ENCODE assay signal across 9 cellular contexts in the genomic region with DNA sequence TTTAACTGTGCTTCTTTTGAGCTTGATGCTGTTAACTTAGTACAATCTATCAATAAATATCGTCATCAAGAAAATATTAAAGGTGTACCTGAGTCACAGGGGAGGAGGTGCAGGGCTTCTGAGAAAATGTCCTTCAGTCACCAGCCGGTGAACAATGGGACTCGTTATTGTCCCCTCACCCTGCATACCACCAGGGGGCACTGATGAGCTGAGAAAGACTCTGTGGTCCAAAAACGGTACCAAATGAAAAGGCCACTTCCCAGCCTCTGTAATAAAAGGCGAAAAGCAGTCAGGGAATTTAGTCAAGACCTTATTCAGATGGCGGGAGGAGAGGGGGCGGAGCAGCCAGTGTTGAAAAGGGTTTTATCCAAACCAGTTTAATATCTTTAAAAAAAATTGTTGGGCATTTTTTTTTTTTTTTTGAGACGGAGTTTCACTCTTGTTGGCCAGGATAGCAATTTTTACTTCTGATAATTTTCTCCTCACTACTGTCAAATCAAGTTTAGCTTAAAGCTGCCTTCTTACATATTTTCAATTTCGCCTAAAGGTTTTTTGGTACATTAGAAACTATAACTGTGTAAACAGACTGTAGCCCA.
DNase-seq lines count a peak whose midpoint lies in the region; ATAC-seq and TF ChIP-seq lines count a peak whose summit lies in the region.
"Had no signal": no experiment of that assay in that cellular context is flagged by ENCODE, and none has a peak within 500 bp of the region (broad histone marks: within the 10 kb centered on the region; RNA-seq: fewer than 3 reads in every experiment).

No MANE protein-coding gene starts in this region.

- H3K9me3 Mint-ChIP-seq in CD14-positive monocyte = peaks cover 6 to 13% (median 9%) of the 10 kb centered on the region in 7 donors

- TF ChIP-seq RAD21 in IMR-90 (IDR thresholded peaks at IDR 0.05; ENCODE audit: low read length) = no peak; the same call in 1 of the 2 replicates

- no TSS peak for BruUV-seq in IMR-90 (replicated peaks; lab: Mats Ljungman, UMichigan)

- intact Hi-C loops in CD14-positive monocyte (cut with micrococcal nuclease) = no loop called here
- intact Hi-C loops in IMR-90 (cut with micrococcal nuclease) = loop anchor here (1.0 kb wide), 1 partner anchor 551 kb away; no protein-coding TSS in a partner anchor
- intact Hi-C loops in dorsolateral prefrontal cortex (cut with DNase I) = no loop called here
- intact Hi-C loops in mucosa of descending colon (cut with DNase I, micrococcal nuclease) = loop anchor here in 1 of 2 donors (10.0 kb wide), 1 partner anchor 547 kb away; no protein-coding TSS in a partner anchor
- intact Hi-C loops in thyroid gland (cut with DNase I) = no loop called here

- H3K18ac ChIP-seq in IMR-90 (ENCODE audit: low read depth, low read length) = no peak overlapping the region

- H3K14ac ChIP-seq in IMR-90 (replicated peaks; ENCODE audit: low read depth, low read length) = no peak overlapping the region

- dilution Hi-C loops in IMR-90 (cut with HindIII; ENCODE audit: low sequenced_read_pairs, unreplicated experiment) = no loop called here

- H2AK9ac ChIP-seq in IMR-90 (replicated peaks; ENCODE audit: low read depth, low read length, poor library complexity) = no peak overlapping the region

- in situ Hi-C loops in GM13977 (cut with MboI; ENCODE audit: low pct_unique_long_range_greater_than_20kb, low sequenced_read_pairs, unreplicated experiment) (no loop called here), IMR-90 (cut with MboI; ENCODE audit: low sequenced_read_pairs) (no loop called here)

- H3K23ac ChIP-seq in IMR-90 (ENCODE audit: low read depth, low read length) = no peak overlapping the region

- POLR2A ChIA-PET in IMR-90 (lab: Charles Lee; ENCODE audit: unreplicated experiment) = no interaction called here

- H3K4me3 ChIP-seq in IMR-90 (ENCODE audit: insufficient read depth, low read depth, low read length) = no peak overlapping the region
- H3K4me3 ChIP-seq in SJSA1 = no peak overlapping the region
- H3K4me3 ChIP-seq in dorsolateral prefrontal cortex = no peak overlapping the region
- no peak overlapping the region for H3K4me3 ChIP-seq in mucosa of descending colon
- no peak overlapping the region for H3K4me3 ChIP-seq in thyroid gland (replicated peaks in 1 of 3)

- no peak overlapping the region for H4K5ac ChIP-seq in IMR-90 (ENCODE audit: low read depth, low read length)

- H3K27me3 ChIP-seq in IMR-90 (ENCODE audit: control insufficient read depth, insufficient read depth, low read length) = no peaks in the 10 kb centered on the region
- H3K27me3 ChIP-seq in SJSA1 (replicated peaks) = peaks cover 3% of the 10 kb centered on the region
- peaks cover 0 to 9% (median 0%) of the 10 kb centered on the region in 45 donors for H3K27me3 ChIP-seq in dorsolateral prefrontal cortex
- no peaks in the 10 kb centered on the region for H3K27me3 ChIP-seq in thyroid gland

- H3K9me3 ChIP-seq in IMR-90 (ENCODE audit: control insufficient read depth, insufficient read depth, low read length) (peaks cover 26% of the 10 kb centered on the region; the same call in 1 of the 2 replicates), SJSA1 (replicated peaks) (no peaks in the 10 kb centered on the region), mucosa of descending colon (peaks cover 6% of the 10 kb centered on the region), thyroid gland (no peaks in the 10 kb centered on the region)

- H3K36me3 ChIP-seq in IMR-90 (ENCODE audit: control insufficient read depth, insufficient read depth, low read length) = no peaks in the 10 kb centered on the region
- no peaks in the 10 kb centered on the region for H3K36me3 ChIP-seq in SJSA1
- H3K36me3 ChIP-seq in mucosa of descending colon (ENCODE audit: low read depth) = no peaks in the 10 kb centered on the region
- no peaks in the 10 kb centered on the region for H3K36me3 ChIP-seq in thyroid gland

- H3K56ac ChIP-seq in IMR-90 (ENCODE audit: extremely low read depth, insufficient read depth, low read length) = no peak overlapping the region

- H2BK20ac ChIP-seq in IMR-90 (ENCODE audit: low read depth, low read length) = no peak overlapping the region

- H4K8ac ChIP-seq in IMR-90 (ENCODE audit: low read depth in 2 of 2, low read length in 2 of 2) = no peak overlapping the region

- no peaks in the 10 kb centered on the region for H3K36me3 Mint-ChIP-seq in CD14-positive monocyte
- H3K36me3 Mint-ChIP-seq: T-cell had no signal

- no peak overlapping the region for H2AFZ ChIP-seq in IMR-90 (replicated peaks; ENCODE audit: low read length, poor library complexity)

- 83% methylated on average over 1 of the region's 9 CpGs; no CpG with 5 or more reads in 1 of the 2 experiments for WGBS in IMR-90 (ENCODE audit: extremely low coverage in 2 of 2, insufficient read length in 1 of 2), 2 experiments
- 35 to 37% methylated on average over 9 of the region's 9 CpGs for WGBS in thyroid gland, 2 donors

- no peak overlapping the region for H3K4ac ChIP-seq in IMR-90 (ENCODE audit: low read depth, low read length)

- no peaks in the 10 kb centered on the region for H3K79me1 ChIP-seq in IMR-90 (ENCODE audit: low read depth in 1 of 2, low read length in 2 of 2)

- H4K91ac ChIP-seq in IMR-90 (ENCODE audit: insufficient read depth, low read depth, low read length) = no peak overlapping the region

- no peak overlapping the region for H2AK5ac ChIP-seq in IMR-90 (ENCODE audit: low read depth, low read length)

- H3K4me3 Mint-ChIP-seq in CD14-positive monocyte = no peak overlapping the region
- H3K4me3 Mint-ChIP-seq: T-cell had no signal

- CTCF ChIA-PET in IMR-90 (lab: Yijun Ruan, JAX) = no interaction called here

- no peaks in the 10 kb centered on the region for H3K9me1 ChIP-seq in IMR-90 (ENCODE audit: insufficient read depth, low read length)

- H3K27me3 Mint-ChIP-seq in CD14-positive monocyte (ENCODE audit: low read depth in 3 of 3) = no peaks in the 10 kb centered on the region
- H3K27me3 Mint-ChIP-seq: T-cell had no signal

- H3K9ac ChIP-seq in IMR-90 (ENCODE audit: low read depth, low read length) = no peak overlapping the region

- H3K4me1 ChIP-seq in IMR-90 (ENCODE audit: control insufficient read depth, insufficient read depth, low read length) = no peaks in the 10 kb centered on the region
- no peaks in the 10 kb centered on the region for H3K4me1 ChIP-seq in SJSA1 (replicated peaks)
- H3K4me1 ChIP-seq in mucosa of descending colon (ENCODE audit: low read depth) = no peaks in the 10 kb centered on the region
- H3K4me1 ChIP-seq in thyroid gland = no peaks in the 10 kb centered on the region

- ATAC-seq in IMR-90 (ENCODE audit: low read depth) = no peak
- peak; percentile 47 for ATAC-seq in mucosa of descending colon
- no peak for ATAC-seq in HG03039 (IDR thresholded peaks at IDR 0.05; ENCODE audit: unreplicated experiment)
- ATAC-seq: T-cell had no signal

- no peaks in the 10 kb centered on the region for H4K20me1 ChIP-seq in IMR-90 (ENCODE audit: insufficient read depth, low read length)

- no peak overlapping the region for H2BK15ac ChIP-seq in IMR-90 (ENCODE audit: low read depth, low read length)

- H3K4me2 ChIP-seq in IMR-90 (ENCODE audit: low read depth, low read length) = no peak overlapping the region

- H2BK5ac ChIP-seq in IMR-90 (ENCODE audit: low read depth, low read length, poor library complexity, severe bottlenecking) = no peak overlapping the region

- peak; percentile 76 for TF ChIP-seq CTCF in CD14-positive monocyte (IDR thresholded peaks at IDR 0.05)
- peak; percentile 85 for TF ChIP-seq CTCF in GM13977 (IDR thresholded peaks at IDR 0.05; ENCODE audit: extremely low read depth, insufficient read depth, missing control alignments)
- peak; percentile 27 for TF ChIP-seq CTCF in IMR-90 (conservative IDR thresholded peaks at IDR 0.05; ENCODE audit: low read depth, low read length)
- peak; percentile 57 to 90 (median 81) for TF ChIP-seq CTCF in dorsolateral prefrontal cortex (IDR thresholded peaks at IDR 0.05 in 54 of 56, conservative IDR thresholded peaks at IDR 0.05 in 2 of 56; ENCODE audit: low read depth in 1 of 56, partially characterized antibody in 56 of 56)
- TF ChIP-seq CTCF in mucosa of descending colon (IDR thresholded peaks at IDR 0.05) = peak; percentile 54
- peak; percentile 16 to 74 (median 42) for TF ChIP-seq CTCF in thyroid gland (IDR thresholded peaks at IDR 0.05)

- H2BK120ac ChIP-seq in IMR-90 (ENCODE audit: low read depth, low read length) = no peak overlapping the region

- DNase-seq in CD14-positive monocyte (ENCODE audit: low spot score) (no peak), GM13977 (ENCODE audit: low spot score) (peak; percentile 85), IMR-90 (no peak), SJSA1 (ENCODE audit: low read depth in 1 of 2, low spot score in 2 of 2) (peak; percentile 39 to 76), dorsolateral prefrontal cortex (peak in 8 of 10 donors; percentile 39 to 76 (median 65)), mucosa of descending colon (peak in 2 of 3 donors; percentile 36 to 68), thyroid gland (peak; percentile 33 to 53)

- H3K4me1 Mint-ChIP-seq in CD14-positive monocyte = no peaks in the 10 kb centered on the region
- H3K4me1 Mint-ChIP-seq: T-cell had no signal

- no peak overlapping the region for H3K27ac Mint-ChIP-seq in CD14-positive monocyte
- H3K27ac Mint-ChIP-seq: T-cell had no signal

- TF ChIP-seq POLR2A in IMR-90 (IDR thresholded peaks at IDR 0.05; ENCODE audit: low read depth, low read length) (no peak), thyroid gland (IDR thresholded peaks at IDR 0.05) (no peak)

- H3K27ac ChIP-seq in IMR-90 (ENCODE audit: insufficient read depth, low read length) (no peak overlapping the region), SJSA1 (no peak overlapping the region), dorsolateral prefrontal cortex (no peak overlapping the region), thyroid gland (no peak overlapping the region)

TF ChIP-seq in IMR-90, 13 proteins besides CTCF, POLR2A, EP300 and RAD21 (continues in another document):
- no peak for TF ChIP-seq RCOR1 (IDR thresholded peaks at IDR 0.05; ENCODE audit: insufficient replicate concordance, low read length)
- TF ChIP-seq CHD1 (IDR thresholded peaks at IDR 0.05; ENCODE audit: low read depth, low read length) = no peak
- TF ChIP-seq CEBPB (IDR thresholded peaks at IDR 0.05; ENCODE audit: low read depth, low read length) = no peak
- TF ChIP-seq, protein P1, sequence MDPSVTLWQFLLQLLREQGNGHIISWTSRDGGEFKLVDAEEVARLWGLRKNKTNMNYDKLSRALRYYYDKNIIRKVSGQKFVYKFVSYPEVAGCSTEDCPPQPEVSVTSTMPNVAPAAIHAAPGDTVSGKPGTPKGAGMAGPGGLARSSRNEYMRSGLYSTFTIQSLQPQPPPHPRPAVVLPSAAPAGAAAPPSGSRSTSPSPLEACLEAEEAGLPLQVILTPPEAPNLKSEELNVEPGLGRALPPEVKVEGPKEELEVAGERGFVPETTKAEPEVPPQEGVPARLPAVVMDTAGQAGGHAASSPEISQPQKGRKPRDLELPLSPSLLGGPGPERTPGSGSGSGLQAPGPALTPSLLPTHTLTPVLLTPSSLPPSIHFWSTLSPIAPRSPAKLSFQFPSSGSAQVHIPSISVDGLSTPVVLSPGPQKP (IDR thresholded peaks at IDR 0.05; ENCODE audit: borderline replicate concordance, low read depth, low read length) = no peak
- TF ChIP-seq MAZ (IDR thresholded peaks at IDR 0.05; ENCODE audit: borderline replicate concordance, low read depth, low read length) = no peak
- TF ChIP-seq FOS (IDR thresholded peaks at IDR 0.05; ENCODE audit: low read depth, low read length) = no peak
- TF ChIP-seq SMC3 (IDR thresholded peaks at IDR 0.05; ENCODE audit: low read depth, low read length) = no peak

Comparison
In these comparisons a context has a peak if more than half of its experiments do, and no peak if none do; other contexts are left out.
1. DNase-seq: peak in GM13977 (single experiment), SJSA1 (2 of 2), dorsolateral prefrontal cortex (8 of 10), mucosa of descending colon (2 of 3) and thyroid gland (2 of 2); none in CD14-positive monocyte (single experiment) and IMR-90 (single experiment).
2. CTCF ChIP-seq: peak in every context shown above with its lines; median percentile 85 in GM13977; 81 in dorsolateral prefrontal cortex; 76 in CD14-positive monocyte; 54 in mucosa of descending colon; 42 in thyroid gland; 27 in IMR-90.